16 cellular contexts compared by ENCODE assay signal in the genomic region with DNA sequence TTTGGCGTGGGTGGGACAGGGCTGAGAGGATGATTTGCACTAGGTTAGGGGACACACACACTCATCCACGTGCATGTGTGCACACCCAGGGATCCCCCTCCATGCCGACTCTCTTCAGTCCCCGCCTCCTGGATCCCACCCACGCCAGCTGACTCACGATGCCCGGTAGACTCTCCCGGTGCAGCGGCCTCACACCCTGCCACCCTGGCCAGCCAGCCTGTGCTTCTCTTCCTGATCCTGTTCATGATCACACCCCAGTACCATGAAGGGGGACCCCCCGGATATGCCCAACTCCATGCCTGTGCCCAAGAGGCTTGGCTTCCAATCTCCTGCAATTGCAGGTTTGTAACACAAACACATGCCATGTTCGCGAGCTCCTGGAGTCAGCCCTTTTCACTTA.
DNase-seq lines count a peak whose midpoint lies in the region; ATAC-seq and TF ChIP-seq lines count a peak whose summit lies in the region.
"Had no signal": no experiment of that assay in that cellular context is flagged by ENCODE, and none has a peak within 500 bp of the region (broad histone marks: within the 10 kb centered on the region; RNA-seq: fewer than 3 reads in every experiment).

No MANE protein-coding gene starts in this region.

- H3K27me3 ChIP-seq in spleen (replicated peaks in 1 of 7), result peaks cover 0 to 17% (median 0%) of the 10 kb centered on the region in 7 donors

- H3K27me3 Mint-ChIP-seq in glutamatergic neuron (ENCODE audit: unreplicated experiment) (peaks cover 4% of the 10 kb centered on the region), WTC11 (ENCODE audit: low read depth) (no peaks in the 10 kb centered on the region)
- peaks cover 33% of the 10 kb centered on the region for H3K27me3 Mint-ChIP-seq in activated naive CD4-positive, alpha-beta T cell treated with anti-CD3 and anti-CD28 coated beads, Interleukin-2, amount 10 ng/mL, durations not matched to agents 7 days and 5 days

- H3K9me3 ChIP-seq in KOPT-K1 (ENCODE audit: insufficient read depth, low read length, poor library complexity, severe bottlenecking) (no peaks in the 10 kb centered on the region), spleen (no peaks in the 10 kb centered on the region)
- H3K9me3 ChIP-seq: HAP-1 had no signal

- POLR2A ChIA-PET in WTC11 (lab: Charles Lee), result no interaction called here

- H3K4me3 Mint-ChIP-seq in glutamatergic neuron (ENCODE audit: unreplicated experiment), result no peak overlapping the region
- H3K4me3 Mint-ChIP-seq in WTC11, result no peak overlapping the region
- no peak overlapping the region for H3K4me3 Mint-ChIP-seq in activated naive CD4-positive, alpha-beta T cell treated with anti-CD3 and anti-CD28 coated beads, Interleukin-2, amount 10 ng/mL, durations not matched to agents 7 days and 5 days
- H3K4me3 Mint-ChIP-seq: B cell; CD4-positive, alpha-beta T cell had no signal

- no peaks in the 10 kb centered on the region for H3K4me1 ChIP-seq in spleen
- H3K4me1 ChIP-seq: HAP-1 had no signal

- H3K4me1 Mint-ChIP-seq in glutamatergic neuron (ENCODE audit: low read depth, unreplicated experiment), result peaks cover 5% of the 10 kb centered on the region
- H3K4me1 Mint-ChIP-seq in WTC11, result no peaks in the 10 kb centered on the region
- H3K4me1 Mint-ChIP-seq in activated naive CD4-positive, alpha-beta T cell treated with anti-CD3 and anti-CD28 coated beads, Interleukin-2, amount 10 ng/mL, durations not matched to agents 7 days and 5 days, result peaks cover under 1% of the 10 kb centered on the region
- H3K4me1 Mint-ChIP-seq: B cell had no signal

- H3K4me3 ChIP-seq in spleen, result no peak overlapping the region
- H3K4me3 ChIP-seq: GM12878, HAP-1 had no signal

- H3K36me3 Mint-ChIP-seq in glutamatergic neuron (ENCODE audit: unreplicated experiment), result no peaks in the 10 kb centered on the region
- H3K36me3 Mint-ChIP-seq in WTC11, result no peaks in the 10 kb centered on the region
- no peaks in the 10 kb centered on the region for H3K36me3 Mint-ChIP-seq in activated naive CD4-positive, alpha-beta T cell treated with anti-CD3 and anti-CD28 coated beads, Interleukin-2, amount 10 ng/mL, durations not matched to agents 7 days and 5 days

- DNase-seq in cardiac septum (ENCODE audit: low spot score) (peak; percentile 33), Right ventricle myocardium inferior (ENCODE audit: missing footprints) (no peak), glutamatergic neuron (peak; percentile 14), spleen (peak; percentile 49), WTC11 (ENCODE audit: low spot score) (no peak), NCI-H446 treated with DMSO at 0.1 percent for 48 hours (lab: John Stamatoyannopoulos, UW) (no peak)
- no peak for DNase-seq in activated naive CD4-positive, alpha-beta T cell treated with anti-CD3 and anti-CD28 coated beads, Interleukin-2, amount 10 ng/mL, durations not matched to agents 7 days and 5 days
- DNase-seq: C1 segment of cervical spinal cord; Calu3; CD4-positive, alpha-beta T cell; DMS 273 treated with DMSO at 0.1 percent for 48 hours had no signal

- ATAC-seq in Right ventricle myocardium inferior (no peak), WTC11 (no peak)
- ATAC-seq: GM12878 had no signal

- H3K9me3 Mint-ChIP-seq in glutamatergic neuron (ENCODE audit: unreplicated experiment), result no peaks in the 10 kb centered on the region
- H3K9me3 Mint-ChIP-seq in WTC11, result no peaks in the 10 kb centered on the region
- H3K9me3 Mint-ChIP-seq in activated naive CD4-positive, alpha-beta T cell treated with anti-CD3 and anti-CD28 coated beads, Interleukin-2, amount 10 ng/mL, durations not matched to agents 7 days and 5 days, result no peaks in the 10 kb centered on the region

- TF ChIP-seq CTCF in glutamatergic neuron (IDR thresholded peaks at IDR 0.05; ENCODE audit: partially characterized antibody, unreplicated experiment) (no peak), spleen (IDR thresholded peaks at IDR 0.05 in 8 of 11, conservative IDR thresholded peaks at IDR 0.05 in 3 of 11) (no peak), WTC11 (IDR thresholded peaks at IDR 0.05) (no peak)

- no peaks in the 10 kb centered on the region for H3K36me3 ChIP-seq in KOPT-K1 (ENCODE audit: insufficient read depth, low read length)
- no peaks in the 10 kb centered on the region for H3K36me3 ChIP-seq in spleen
- H3K36me3 ChIP-seq: HAP-1 had no signal

- CTCF ChIA-PET in WTC11 (lab: Charles Lee), result no interaction called here
- CTCF ChIA-PET in activated naive CD4-positive, alpha-beta T cell treated with anti-CD3 and anti-CD28 coated beads, Interleukin-2, amount 10 ng/mL, durations not matched to agents 7 days and 5 days (lab: Charles Lee), result no interaction called here

- intact Hi-C loops in cardiac septum (cut with DNase I), result no loop called here
- intact Hi-C loops in Right ventricle myocardium inferior (cut with DNase I), result no loop called here
- intact Hi-C loops in spleen (cut with DNase I; ENCODE audit: low total_unique reads), result no loop called here

- H3K27ac ChIP-seq in KOPT-K1 (ENCODE audit: low read depth, low read length, poor library complexity, severe bottlenecking) (peak overlapping the region; percentile 95), spleen (no peak overlapping the region)
- H3K27ac ChIP-seq: HL-60 had no signal

- whole genome bisulfite sequencing in spleen, 5 donors, result 91 to 97% (median 93%) methylated on average over 12 of the region's 12 CpGs

- no peak for TF ChIP-seq POLR2A in spleen (IDR thresholded peaks at IDR 0.05)

- H3K27ac Mint-ChIP-seq in glutamatergic neuron (ENCODE audit: unreplicated experiment) (peak overlapping the region; percentile 68), WTC11 (no peak overlapping the region)
- H3K27ac Mint-ChIP-seq in activated naive CD4-positive, alpha-beta T cell treated with anti-CD3 and anti-CD28 coated beads, Interleukin-2, amount 10 ng/mL, durations not matched to agents 7 days and 5 days, result no peak overlapping the region
- H3K27ac Mint-ChIP-seq: B cell; CD4-positive, alpha-beta T cell had no signal

TF ChIP-seq in WTC11, 78 proteins besides CTCF, POLR2A, EP300 and RAD21 (continues in another document):
- TF ChIP-seq, protein P1, sequence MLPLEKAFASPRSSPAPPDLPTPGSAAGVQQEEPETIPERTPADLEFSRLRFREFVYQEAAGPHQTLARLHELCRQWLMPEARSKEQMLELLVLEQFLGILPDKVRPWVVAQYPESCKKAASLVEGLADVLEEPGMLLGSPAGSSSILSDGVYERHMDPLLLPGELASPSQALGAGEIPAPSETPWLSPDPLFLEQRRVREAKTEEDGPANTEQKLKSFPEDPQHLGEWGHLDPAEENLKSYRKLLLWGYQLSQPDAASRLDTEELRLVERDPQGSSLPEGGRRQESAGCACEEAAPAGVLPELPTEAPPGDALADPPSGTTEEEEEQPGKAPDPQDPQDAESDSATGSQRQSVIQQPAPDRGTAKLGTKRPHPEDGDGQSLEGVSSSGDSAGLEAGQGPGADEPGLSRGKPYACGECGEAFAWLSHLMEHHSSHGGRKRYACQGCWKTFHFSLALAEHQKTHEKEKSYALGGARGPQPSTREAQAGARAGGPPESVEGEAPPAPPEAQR (CRISPR knock-in tag; IDR thresholded peaks at IDR 0.05), result no peak
- TF ChIP-seq, protein P2, sequence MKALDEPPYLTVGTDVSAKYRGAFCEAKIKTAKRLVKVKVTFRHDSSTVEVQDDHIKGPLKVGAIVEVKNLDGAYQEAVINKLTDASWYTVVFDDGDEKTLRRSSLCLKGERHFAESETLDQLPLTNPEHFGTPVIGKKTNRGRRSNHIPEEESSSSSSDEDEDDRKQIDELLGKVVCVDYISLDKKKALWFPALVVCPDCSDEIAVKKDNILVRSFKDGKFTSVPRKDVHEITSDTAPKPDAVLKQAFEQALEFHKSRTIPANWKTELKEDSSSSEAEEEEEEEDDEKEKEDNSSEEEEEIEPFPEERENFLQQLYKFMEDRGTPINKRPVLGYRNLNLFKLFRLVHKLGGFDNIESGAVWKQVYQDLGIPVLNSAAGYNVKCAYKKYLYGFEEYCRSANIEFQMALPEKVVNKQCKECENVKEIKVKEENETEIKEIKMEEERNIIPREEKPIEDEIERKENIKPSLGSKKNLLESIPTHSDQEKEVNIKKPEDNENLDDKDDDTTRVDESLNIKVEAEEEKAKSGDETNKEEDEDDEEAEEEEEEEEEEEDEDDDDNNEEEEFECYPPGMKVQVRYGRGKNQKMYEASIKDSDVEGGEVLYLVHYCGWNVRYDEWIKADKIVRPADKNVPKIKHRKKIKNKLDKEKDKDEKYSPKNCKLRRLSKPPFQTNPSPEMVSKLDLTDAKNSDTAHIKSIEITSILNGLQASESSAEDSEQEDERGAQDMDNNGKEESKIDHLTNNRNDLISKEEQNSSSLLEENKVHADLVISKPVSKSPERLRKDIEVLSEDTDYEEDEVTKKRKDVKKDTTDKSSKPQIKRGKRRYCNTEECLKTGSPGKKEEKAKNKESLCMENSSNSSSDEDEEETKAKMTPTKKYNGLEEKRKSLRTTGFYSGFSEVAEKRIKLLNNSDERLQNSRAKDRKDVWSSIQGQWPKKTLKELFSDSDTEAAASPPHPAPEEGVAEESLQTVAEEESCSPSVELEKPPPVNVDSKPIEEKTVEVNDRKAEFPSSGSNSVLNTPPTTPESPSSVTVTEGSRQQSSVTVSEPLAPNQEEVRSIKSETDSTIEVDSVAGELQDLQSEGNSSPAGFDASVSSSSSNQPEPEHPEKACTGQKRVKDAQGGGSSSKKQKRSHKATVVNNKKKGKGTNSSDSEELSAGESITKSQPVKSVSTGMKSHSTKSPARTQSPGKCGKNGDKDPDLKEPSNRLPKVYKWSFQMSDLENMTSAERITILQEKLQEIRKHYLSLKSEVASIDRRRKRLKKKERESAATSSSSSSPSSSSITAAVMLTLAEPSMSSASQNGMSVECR (CRISPR knock-in tag; IDR thresholded peaks at IDR 0.05; ENCODE audit: borderline replicate concordance), result no peak
- TF ChIP-seq, protein P3, sequence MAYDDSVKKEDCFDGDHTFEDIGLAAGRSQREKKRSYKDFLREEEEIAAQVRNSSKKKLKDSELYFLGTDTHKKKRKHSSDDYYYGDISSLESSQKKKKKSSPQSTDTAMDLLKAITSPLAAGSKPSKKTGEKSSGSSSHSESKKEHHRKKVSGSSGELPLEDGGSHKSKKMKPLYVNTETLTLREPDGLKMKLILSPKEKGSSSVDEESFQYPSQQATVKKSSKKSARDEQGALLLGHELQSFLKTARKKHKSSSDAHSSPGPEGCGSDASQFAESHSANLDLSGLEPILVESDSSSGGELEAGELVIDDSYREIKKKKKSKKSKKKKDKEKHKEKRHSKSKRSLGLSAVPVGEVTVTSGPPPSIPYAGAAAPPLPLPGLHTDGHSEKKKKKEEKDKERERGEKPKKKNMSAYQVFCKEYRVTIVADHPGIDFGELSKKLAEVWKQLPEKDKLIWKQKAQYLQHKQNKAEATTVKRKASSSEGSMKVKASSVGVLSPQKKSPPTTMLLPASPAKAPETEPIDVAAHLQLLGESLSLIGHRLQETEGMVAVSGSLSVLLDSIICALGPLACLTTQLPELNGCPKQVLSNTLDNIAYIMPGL (CRISPR knock-in tag; IDR thresholded peaks at IDR 0.05), result no peak

Comparison
In these comparisons a context has a peak if more than half of its experiments do, and no peak if none do; other contexts are left out.
1. DNase-seq: peak in cardiac septum (single experiment), glutamatergic neuron (single experiment) and spleen (single experiment); none in Right ventricle myocardium inferior (single experiment), WTC11 (single experiment), NCI-H446 treated with DMSO at 0.1 percent for 48 hours (single experiment) and activated naive CD4-positive, alpha-beta T cell treated with anti-CD3 and anti-CD28 coated beads, Interleukin-2, amount 10 ng/mL, durations not matched to agents 7 days and 5 days (single experiment).